Comparison of ENCODE assay signal across 15 cellular contexts in the genomic region with DNA sequence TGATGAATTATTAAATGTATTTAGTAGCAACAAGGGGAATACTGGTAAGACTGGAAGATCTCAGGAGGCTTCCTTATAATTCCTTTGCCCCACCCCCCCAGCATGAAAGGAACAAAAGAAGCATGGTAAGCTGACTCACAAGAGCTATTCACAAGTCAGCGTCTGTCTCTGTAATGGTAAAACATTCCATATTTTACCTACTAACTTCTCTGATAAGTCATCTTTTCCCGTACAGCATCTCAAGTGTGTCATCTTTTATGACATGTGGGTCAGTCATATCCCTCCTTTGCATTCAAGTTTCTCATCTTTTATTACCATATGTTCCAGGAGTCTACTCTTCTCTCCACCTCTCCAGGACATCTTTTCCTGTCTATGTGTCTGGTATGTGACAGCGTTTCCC.
DNase-seq lines count a peak whose midpoint lies in the region; ATAC-seq and TF ChIP-seq lines count a peak whose summit lies in the region.
"Had no signal": no experiment of that assay in that cellular context is flagged by ENCODE, and none has a peak within 500 bp of the region (broad histone marks: within the 10 kb centered on the region; RNA-seq: fewer than 3 reads in every experiment).

No MANE protein-coding gene starts in this region.

- H3K27ac ChIP-seq in A673 (ENCODE audit: low read depth, low read length, poor library complexity, severe bottlenecking), result no peak overlapping the region
- no peak overlapping the region; the same call in 1 of the 2 replicates for H3K27ac ChIP-seq in PC-3 (ENCODE audit: low read length)
- no peak overlapping the region for H3K27ac ChIP-seq in lower lobe of right lung

- H3K36me3 ChIP-seq in A673 (ENCODE audit: insufficient read depth, low read length, poor library complexity, severe bottlenecking) (no peaks in the 10 kb centered on the region), PC-3 (ENCODE audit: low read depth, low read length) (no peaks in the 10 kb centered on the region), lower lobe of right lung (no peaks in the 10 kb centered on the region)

- no peak overlapping the region for H3K9ac ChIP-seq in PC-3 (ENCODE audit: low read length)

- no peaks in the 10 kb centered on the region for H3F3A ChIP-seq in PC-3 (ENCODE audit: low read length, unreplicated experiment)

- intact Hi-C loops in A673 (cut with micrococcal nuclease; ENCODE audit: unreplicated experiment), result no loop called here
- intact Hi-C loops in PC-3 (cut with micrococcal nuclease), result no loop called here
- intact Hi-C loops in lower lobe of right lung (cut with DNase I), result no loop called here

- no peak overlapping the region for H2AFZ ChIP-seq in PC-3 (ENCODE audit: low read length)

- POLR2A ChIA-PET in A673 (lab: Charles Lee; ENCODE audit: low non-redundant PET), result no interaction called here
- POLR2A ChIA-PET in PC-3 (lab: Charles Lee; ENCODE audit: unreplicated experiment), result no interaction called here

- DNase-seq in A673 (ENCODE audit: low spot score) (peak; percentile 58), HS-5 (ENCODE audit: low read depth) (peak; percentile 58), PC-3 (peak; percentile 59), AML-193 (lab: John Stamatoyannopoulos, UW) (no peak), lower lobe of right lung (no peak)
- no peak for DNase-seq in activated CD4-positive, alpha-beta T cell treated with anti-CD3 and anti-CD28 coated beads for 4 hours
- DNase-seq: activated CD4-positive, CD25-positive, alpha-beta regulatory T cell; erythroblast; GOT3; KBM-7; NCI-H1092; stimulated activated CD4-positive, alpha-beta T cell treated with anti-CD3 and anti-CD28 coated beads, Interleukin-2, amount 100 ng/mL, for 24 hours; stimulated activated naive CD8-positive, alpha-beta T cell treated with anti-CD3 and anti-CD28 coated beads, Interleukin-15, amount 100 ng/mL, for 72 hours had no signal

- H3K9me2 ChIP-seq in PC-3 (replicated peaks; ENCODE audit: low read length), result no peaks in the 10 kb centered on the region

- BruUV-seq in A673 (replicated peaks; lab: Mats Ljungman, UMichigan), result no TSS peak
- no TSS peak for BruUV-seq in PC-3 (replicated peaks; lab: Mats Ljungman, UMichigan)

- 0 out of 2 replicates have a peak overlapping the region, but pooled peaks have one; percentile 0 for H3K4me2 ChIP-seq in PC-3 (ENCODE audit: low read length)

- ATAC-seq in PC-3 (peak; percentile 43), esophagus mucosa (peak; percentile 25), GM19452 (IDR thresholded peaks at IDR 0.05; ENCODE audit: unreplicated experiment) (no peak), lower lobe of right lung (no peak)
- ATAC-seq: stimulated activated naive CD8-positive, alpha-beta T cell treated with anti-CD3 and anti-CD28 coated beads, Interleukin-15, amount 100 ng/mL, for 72 hours had no signal

- H3K79me2 ChIP-seq in PC-3 (ENCODE audit: low read length), result no peaks in the 10 kb centered on the region

- H3K4me3 ChIP-seq in A673 (ENCODE audit: low read depth, low read length, poor library complexity, severe bottlenecking) (no peak overlapping the region), PC-3 (ENCODE audit: low read length) (no peak overlapping the region), lower lobe of right lung (no peak overlapping the region)

- H3K4me1 ChIP-seq in A673 (ENCODE audit: insufficient read depth, low read length, poor library complexity, severe bottlenecking) (peaks cover 28% of the 10 kb centered on the region), PC-3 (ENCODE audit: insufficient read depth, low read length) (peaks cover 12% of the 10 kb centered on the region; the same call in 1 of the 2 replicates), lower lobe of right lung (no peaks in the 10 kb centered on the region)

- CTCF ChIA-PET in A673 (lab: Charles Lee) (no interaction called here), PC-3 (lab: Charles Lee) (no interaction called here)

- H4K20me1 ChIP-seq in PC-3 (ENCODE audit: low read length), result no peaks in the 10 kb centered on the region

- TF ChIP-seq CTCF in A673 (conservative IDR thresholded peaks at IDR 0.05; ENCODE audit: low read depth, low read length), result no peak
- TF ChIP-seq CTCF in PC-3 (conservative IDR thresholded peaks at IDR 0.05; ENCODE audit: low read depth, low read length), result no peak
- TF ChIP-seq CTCF in lower lobe of right lung (IDR thresholded peaks at IDR 0.05), result no peak

- no peaks in the 10 kb centered on the region for H3K27me3 ChIP-seq in A673 (replicated peaks; ENCODE audit: insufficient read depth, low read depth, low read length, poor library complexity)
- H3K27me3 ChIP-seq in PC-3 (ENCODE audit: low read length), result no peaks in the 10 kb centered on the region
- no peaks in the 10 kb centered on the region for H3K27me3 ChIP-seq in lower lobe of right lung (ENCODE audit: low read depth)

- H3K9me3 ChIP-seq in A673 (ENCODE audit: low read depth, low read length, poor library complexity, severe bottlenecking) (peaks cover 8% of the 10 kb centered on the region), PC-3 (ENCODE audit: low read length) (no peaks in the 10 kb centered on the region), lower lobe of right lung (no peaks in the 10 kb centered on the region)

Comparison
In these comparisons a context has a peak if more than half of its experiments do, and no peak if none do; other contexts are left out.
1. DNase-seq: peak in A673 (single experiment), HS-5 (single experiment) and PC-3 (single experiment); none in activated CD4-positive, alpha-beta T cell treated with anti-CD3 and anti-CD28 coated beads for 4 hours (0 of 2), AML-193 (0 of 2) and lower lobe of right lung (single experiment).
2. ATAC-seq: peak in PC-3 (single experiment) and esophagus mucosa (single experiment); none in GM19452 (single experiment) and lower lobe of right lung (0 of 2).